ENCODE assay signal across 8 cellular contexts in the genomic region with DNA sequence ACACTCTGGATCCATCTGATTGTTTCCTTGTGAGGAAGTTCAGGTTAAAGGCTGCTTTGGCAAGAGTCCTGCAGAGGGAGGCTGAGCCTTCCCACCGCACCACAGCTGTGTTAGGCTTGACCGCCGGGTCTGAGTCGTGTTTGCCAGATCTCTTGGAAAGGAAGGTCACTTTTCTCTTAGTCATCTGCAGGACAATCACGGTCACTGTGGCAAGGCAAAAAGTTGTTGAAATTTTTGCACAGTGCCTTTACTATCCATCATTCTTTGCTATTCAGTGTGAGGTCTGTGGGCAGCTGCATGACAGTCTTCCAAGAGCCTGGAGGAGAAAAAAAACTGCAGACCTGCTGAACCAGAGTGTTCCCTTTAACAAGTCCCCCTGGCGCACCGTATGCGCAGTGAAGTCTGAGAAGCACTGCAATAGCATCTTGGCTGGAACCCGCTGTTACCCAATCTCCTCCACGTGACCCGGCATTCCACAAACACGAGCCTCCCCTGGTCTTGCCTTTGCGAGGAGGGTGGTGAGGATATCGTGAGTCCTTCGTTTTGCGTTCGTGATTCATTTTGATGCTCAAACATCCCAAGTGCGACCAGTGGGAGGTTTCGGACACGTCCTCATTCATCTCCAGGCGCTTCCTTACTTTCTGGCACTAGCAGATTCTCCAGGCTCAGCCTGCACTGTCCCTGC. TPM values are rescaled to one million over a fixed set of nuclear protein-coding genes. Genes with fewer than 3 reads are reported as not detected.
DNase-seq lines count a peak whose midpoint lies in the region; ATAC-seq and TF ChIP-seq lines count a peak whose summit lies in the region.

No MANE protein-coding gene starts in this region.

- peaks cover 4 to 18% (median 18%) of the 10 kb centered on the region in 3 donors for H3K27me3 Mint-ChIP-seq in CD14-positive monocyte (ENCODE audit: low read depth in 3 of 3)

- no peak overlapping the region for H3K9ac ChIP-seq in SK-N-SH

- 0 out of 4 replicates have a peak overlapping the region, but pooled peaks of 1 of the 2 experiments have one; percentile 22 for H3K27ac ChIP-seq in SK-N-SH (ENCODE audit: low read depth in 2 of 2, low read length in 1 of 2)

- H3K4me3 Mint-ChIP-seq in CD14-positive monocyte: peak overlapping the region in 1 of 2 donors; percentile 68

- TF ChIP-seq EP300 in SK-N-SH (IDR thresholded peaks at IDR 0.05; ENCODE audit: borderline replicate concordance in 1 of 2, low read depth in 1 of 2, low read length in 1 of 2): no peak

- H3K4me3 ChIP-seq in SK-N-SH (ENCODE audit: low read depth in 2 of 2, low read length in 1 of 2): no peak overlapping the region

- peaks cover 80% of the 10 kb centered on the region for H3K4me1 Mint-ChIP-seq in CD14-positive monocyte

- H3K4me1 ChIP-seq in SK-N-SH (ENCODE audit: control insufficient read depth in 1 of 2, insufficient read depth in 2 of 2, low read depth in 1 of 2, low read length in 1 of 2): peaks cover 12 to 40% of the 10 kb centered on the region in 2 experiments; a peak in 2 of 4 replicates

- H3F3A ChIP-seq in SK-N-SH (replicated peaks; ENCODE audit: insufficient read depth): peaks cover 4% of the 10 kb centered on the region

- DNase-seq in CD14-positive monocyte (ENCODE audit: low spot score) (no peak), SK-N-SH (no peak), fibroblast of the conjunctiva (ENCODE audit: low read depth) (peak; percentile 85), pons (ENCODE audit: low spot score) (peak; percentile 81), mesenteric fat pad (ENCODE audit: low spot score) (no peak)

- CTCF ChIA-PET in SK-N-SH (lab: Yijun Ruan, JAX): interaction anchor here (0.8 to 1.3 kb wide), 2 partner anchors 16 to 74 kb away, joined by 3 read pairs; no protein-coding TSS in a partner anchor

- peaks cover 2 to 6% of the 10 kb centered on the region in 2 donors for H3K36me3 Mint-ChIP-seq in CD14-positive monocyte

- H3K9me2 ChIP-seq in SK-N-SH: no peaks in the 10 kb centered on the region

- no peaks in the 10 kb centered on the region for H3K27me3 ChIP-seq in SK-N-SH (ENCODE audit: insufficient read depth)

- intact Hi-C loops in CD14-positive monocyte (cut with micrococcal nuclease): no loop called here

- ATAC-seq in HG03135 (IDR thresholded peaks at IDR 0.05; ENCODE audit: unreplicated experiment) (no peak), esophagus mucosa (no peak), HG02798 (IDR thresholded peaks at IDR 0.05; ENCODE audit: poor library complexity, unreplicated experiment) (no peak)

- H2AFZ ChIP-seq in SK-N-SH (ENCODE audit: low read depth): no peak overlapping the region

- H3K4me2 ChIP-seq in SK-N-SH: peak overlapping the region; percentile 44

- POLR2A ChIA-PET in SK-N-SH (lab: Yijun Ruan, JAX): no interaction called here

- peaks cover 0 to 2% (median 2%) of the 10 kb centered on the region in 7 donors for H3K9me3 Mint-ChIP-seq in CD14-positive monocyte

- H3K27ac Mint-ChIP-seq in CD14-positive monocyte: peak overlapping the region in 5 of 7 donors; percentile 30 to 66 (median 62)

- no peaks in the 10 kb centered on the region for H3K9me3 ChIP-seq in SK-N-SH

- H4K20me1 ChIP-seq in SK-N-SH (ENCODE audit: insufficient read depth): 0 out of 2 replicates have a peak, but pooled peaks cover 10% of the 10 kb centered on the region

- H3K79me2 ChIP-seq in SK-N-SH (ENCODE audit: insufficient read depth): no peaks in the 10 kb centered on the region; the same call in none of the 2 replicates

- TF ChIP-seq RAD21 in SK-N-SH (IDR thresholded peaks at IDR 0.05; ENCODE audit: low read length): no peak

- WGBS in SK-N-SH (ENCODE audit: low lambda C conversion rate): 65% methylated on average over 18 of the region's 21 CpGs

- no peaks in the 10 kb centered on the region for H3K36me3 ChIP-seq in SK-N-SH (replicated peaks in 1 of 2; ENCODE audit: control insufficient read depth in 1 of 2, insufficient read depth in 2 of 2, low read length in 1 of 2)

- TF ChIP-seq CTCF in CD14-positive monocyte (IDR thresholded peaks at IDR 0.05): no peak
- no peak for TF ChIP-seq CTCF in SK-N-SH (IDR thresholded peaks at IDR 0.05)

TF ChIP-seq in SK-N-SH, 30 proteins besides CTCF, POLR2A, EP300 and RAD21 (continues in another document):
- TF ChIP-seq RFX5 (IDR thresholded peaks at IDR 0.05; ENCODE audit: low read length) (no peak), CHD2 (IDR thresholded peaks at IDR 0.05; ENCODE audit: low read length, partially characterized antibody) (no peak), YY1 (IDR thresholded peaks at IDR 0.05; ENCODE audit: low read depth) (no peak), EZH2phosphoT487 (IDR thresholded peaks at IDR 0.05; ENCODE audit: borderline replicate concordance, low read depth) (no peak), SIN3A (IDR thresholded peaks at IDR 0.05; ENCODE audit: borderline replicate concordance, low read depth, low read length) (no peak), RCOR1 (IDR thresholded peaks at IDR 0.05; ENCODE audit: low read length) (no peak), TAF1 (IDR thresholded peaks at IDR 0.05; ENCODE audit: borderline replicate concordance, low read depth, low read length) (no peak), FOXJ3 (CRISPR knock-in tag; IDR thresholded peaks at IDR 0.05) (no peak), FOSL2 (IDR thresholded peaks at IDR 0.05; ENCODE audit: borderline replicate concordance, low read depth) (no peak), MEF2A (IDR thresholded peaks at IDR 0.05; ENCODE audit: borderline replicate concordance, low read depth) (no peak), MXI1 (IDR thresholded peaks at IDR 0.05; ENCODE audit: low read depth, low read length) (no peak), TCF12 (IDR thresholded peaks at IDR 0.05) (peak; percentile 63), NFIC (IDR thresholded peaks at IDR 0.05; ENCODE audit: borderline replicate concordance) (0 out of 2 replicates have a peak, but pooled peaks have one; percentile 16)
- TF ChIP-seq, protein P1, sequence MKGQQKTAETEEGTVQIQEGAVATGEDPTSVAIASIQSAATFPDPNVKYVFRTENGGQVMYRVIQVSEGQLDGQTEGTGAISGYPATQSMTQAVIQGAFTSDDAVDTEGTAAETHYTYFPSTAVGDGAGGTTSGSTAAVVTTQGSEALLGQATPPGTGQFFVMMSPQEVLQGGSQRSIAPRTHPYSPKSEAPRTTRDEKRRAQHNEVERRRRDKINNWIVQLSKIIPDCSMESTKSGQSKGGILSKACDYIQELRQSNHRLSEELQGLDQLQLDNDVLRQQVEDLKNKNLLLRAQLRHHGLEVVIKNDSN (IDR thresholded peaks at IDR 0.05; ENCODE audit: borderline replicate concordance, low read depth): peak; percentile 71; the same call in 1 of the 2 replicates
- TF ChIP-seq, protein P2, sequence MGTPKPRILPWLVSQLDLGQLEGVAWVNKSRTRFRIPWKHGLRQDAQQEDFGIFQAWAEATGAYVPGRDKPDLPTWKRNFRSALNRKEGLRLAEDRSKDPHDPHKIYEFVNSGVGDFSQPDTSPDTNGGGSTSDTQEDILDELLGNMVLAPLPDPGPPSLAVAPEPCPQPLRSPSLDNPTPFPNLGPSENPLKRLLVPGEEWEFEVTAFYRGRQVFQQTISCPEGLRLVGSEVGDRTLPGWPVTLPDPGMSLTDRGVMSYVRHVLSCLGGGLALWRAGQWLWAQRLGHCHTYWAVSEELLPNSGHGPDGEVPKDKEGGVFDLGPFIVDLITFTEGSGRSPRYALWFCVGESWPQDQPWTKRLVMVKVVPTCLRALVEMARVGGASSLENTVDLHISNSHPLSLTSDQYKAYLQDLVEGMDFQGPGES (IDR thresholded peaks at IDR 0.05; ENCODE audit: low read depth, low read length): no peak
- TF ChIP-seq, protein P3, sequence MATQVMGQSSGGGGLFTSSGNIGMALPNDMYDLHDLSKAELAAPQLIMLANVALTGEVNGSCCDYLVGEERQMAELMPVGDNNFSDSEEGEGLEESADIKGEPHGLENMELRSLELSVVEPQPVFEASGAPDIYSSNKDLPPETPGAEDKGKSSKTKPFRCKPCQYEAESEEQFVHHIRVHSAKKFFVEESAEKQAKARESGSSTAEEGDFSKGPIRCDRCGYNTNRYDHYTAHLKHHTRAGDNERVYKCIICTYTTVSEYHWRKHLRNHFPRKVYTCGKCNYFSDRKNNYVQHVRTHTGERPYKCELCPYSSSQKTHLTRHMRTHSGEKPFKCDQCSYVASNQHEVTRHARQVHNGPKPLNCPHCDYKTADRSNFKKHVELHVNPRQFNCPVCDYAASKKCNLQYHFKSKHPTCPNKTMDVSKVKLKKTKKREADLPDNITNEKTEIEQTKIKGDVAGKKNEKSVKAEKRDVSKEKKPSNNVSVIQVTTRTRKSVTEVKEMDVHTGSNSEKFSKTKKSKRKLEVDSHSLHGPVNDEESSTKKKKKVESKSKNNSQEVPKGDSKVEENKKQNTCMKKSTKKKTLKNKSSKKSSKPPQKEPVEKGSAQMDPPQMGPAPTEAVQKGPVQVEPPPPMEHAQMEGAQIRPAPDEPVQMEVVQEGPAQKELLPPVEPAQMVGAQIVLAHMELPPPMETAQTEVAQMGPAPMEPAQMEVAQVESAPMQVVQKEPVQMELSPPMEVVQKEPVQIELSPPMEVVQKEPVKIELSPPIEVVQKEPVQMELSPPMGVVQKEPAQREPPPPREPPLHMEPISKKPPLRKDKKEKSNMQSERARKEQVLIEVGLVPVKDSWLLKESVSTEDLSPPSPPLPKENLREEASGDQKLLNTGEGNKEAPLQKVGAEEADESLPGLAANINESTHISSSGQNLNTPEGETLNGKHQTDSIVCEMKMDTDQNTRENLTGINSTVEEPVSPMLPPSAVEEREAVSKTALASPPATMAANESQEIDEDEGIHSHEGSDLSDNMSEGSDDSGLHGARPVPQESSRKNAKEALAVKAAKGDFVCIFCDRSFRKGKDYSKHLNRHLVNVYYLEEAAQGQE (IDR thresholded peaks at IDR 0.05; ENCODE audit: low read depth, low read length): no peak
- TF ChIP-seq, protein P4, sequence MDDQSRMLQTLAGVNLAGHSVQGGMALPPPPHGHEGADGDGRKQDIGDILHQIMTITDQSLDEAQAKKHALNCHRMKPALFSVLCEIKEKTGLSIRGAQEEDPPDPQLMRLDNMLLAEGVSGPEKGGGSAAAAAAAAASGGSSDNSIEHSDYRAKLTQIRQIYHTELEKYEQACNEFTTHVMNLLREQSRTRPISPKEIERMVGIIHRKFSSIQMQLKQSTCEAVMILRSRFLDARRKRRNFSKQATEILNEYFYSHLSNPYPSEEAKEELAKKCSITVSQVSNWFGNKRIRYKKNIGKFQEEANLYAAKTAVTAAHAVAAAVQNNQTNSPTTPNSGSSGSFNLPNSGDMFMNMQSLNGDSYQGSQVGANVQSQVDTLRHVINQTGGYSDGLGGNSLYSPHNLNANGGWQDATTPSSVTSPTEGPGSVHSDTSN (IDR thresholded peaks at IDR 0.05): peak; percentile 49; the same call in 1 of the 2 replicates

RNA-seq across cellular contexts. Expression of a gene that starts 23.0 kb away (rescaled TPM):
- polyA plus RNA-seq in CD14-positive monocyte: 1 to 10 TPM; 4.1 to 7.5 TPM
- polyA plus RNA-seq in SK-N-SH (2012; rRNA removed): 31.5 and 40.3 TPM in 2 replicates
- 20.0 and 26.8 TPM in 2 replicates for polyA plus RNA-seq in SK-N-SH (2012; cell fraction: cytosol; rRNA removed)
- polyA plus RNA-seq in SK-N-SH (2012; cell fraction: nucleus; rRNA removed): 38.8 and 49.6 TPM in 2 replicates
- total RNA-seq in mesenteric fat pad: 87.0 TPM
- 4.5 TPM for total RNA-seq in esophagus mucosa

Comparison
In these comparisons a context has a peak if more than half of its experiments do, and no peak if none do; other contexts are left out.
1. DNase-seq: peak in fibroblast of the conjunctiva (single experiment) and pons (single experiment); none in CD14-positive monocyte (single experiment), SK-N-SH (single experiment) and mesenteric fat pad (single experiment).
2. RNA of a gene that starts 23.0 kb away (total RNA-seq): 87.0 TPM in mesenteric fat pad (single experiment); 4.5 TPM in esophagus mucosa (single experiment); every median in the first group is over 10 times any median in the second.